ENCODE assay signal across 14 cellular contexts in the genomic region with DNA sequence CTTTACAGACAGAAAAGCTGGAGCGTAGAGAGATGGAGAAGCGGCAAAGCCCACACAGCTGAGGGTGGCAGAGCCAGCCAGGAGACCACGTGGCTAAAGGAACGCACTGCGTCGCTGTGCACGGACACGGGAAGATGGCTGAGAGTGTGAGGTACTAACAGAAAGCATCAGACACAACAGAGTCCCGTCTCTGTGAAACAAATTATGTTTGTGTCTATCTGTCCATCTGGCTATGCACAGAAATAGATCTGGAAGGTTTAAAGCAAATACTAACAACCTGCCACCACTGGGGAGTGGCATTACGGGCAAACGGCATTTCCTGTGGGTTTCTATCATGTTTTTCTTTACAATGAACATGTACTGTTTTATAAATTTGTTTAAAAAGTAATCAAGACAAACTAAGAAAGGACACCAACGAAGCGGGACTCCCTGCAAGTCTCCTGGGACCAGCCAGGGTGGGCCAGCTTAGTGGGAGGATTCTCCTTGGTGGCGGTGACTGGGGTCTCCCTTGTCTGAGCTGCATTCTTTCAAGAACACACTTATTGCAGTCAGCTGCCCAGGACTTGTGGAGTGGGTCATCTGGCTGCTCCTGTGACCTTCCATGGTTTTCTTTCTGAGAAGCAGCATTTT.
DNase-seq lines count a peak whose midpoint lies in the region; ATAC-seq and TF ChIP-seq lines count a peak whose summit lies in the region.
"Had no signal": no experiment of that assay in that cellular context is flagged by ENCODE, and none has a peak within 500 bp of the region (broad histone marks: within the 10 kb centered on the region; RNA-seq: fewer than 3 reads in every experiment).

No MANE protein-coding gene starts in this region.

- no peak overlapping the region for H3K27ac Mint-ChIP-seq in T-cell
- H3K27ac Mint-ChIP-seq: CD4-positive, alpha-beta T cell had no signal

- WGBS in tibial nerve, 2 donors, result 77 to 82% methylated on average over 14 of the region's 14 CpGs

- H3K4me3 Mint-ChIP-seq in T-cell, result no peak overlapping the region
- H3K4me3 Mint-ChIP-seq: CD4-positive, alpha-beta T cell had no signal

- H3K27me3 ChIP-seq in muscle layer of colon (ENCODE audit: control insufficient read depth in 1 of 2, insufficient read depth in 2 of 2, low read length in 2 of 2), result no peaks in the 10 kb centered on the region
- no peaks in the 10 kb centered on the region for H3K27me3 ChIP-seq in tibial nerve

- CTCF ChIA-PET in RWPE1 (lab: Yijun Ruan, JAX) (no interaction called here), T-cell (lab: Charles Lee) (no interaction called here)

- peak overlapping the region; percentile 57 for H3K27ac ChIP-seq in RWPE1
- peak overlapping the region; percentile 64 for H3K27ac ChIP-seq in muscle layer of colon (ENCODE audit: low read depth, low read length)
- peak overlapping the region in 3 of 4 donors; percentile 70 to 93 (median 90) for H3K27ac ChIP-seq in tibial nerve
- H3K27ac ChIP-seq: A549, SK-N-MC had no signal

- H3K9me3 Mint-ChIP-seq in T-cell, result no peaks in the 10 kb centered on the region
- H3K9me3 Mint-ChIP-seq: CD4-positive, alpha-beta T cell had no signal

- DNase-seq in NCI-H2029 treated with DMSO at 0.1 percent for 48 hours (lab: John Stamatoyannopoulos, UW) (peak; percentile 53), NCI-H2029 (lab: John Stamatoyannopoulos, UW) (no peak), RWPE1 (ENCODE audit: low spot score) (no peak), tibial nerve (ENCODE audit: low spot score in 2 of 2) (no peak), T-cell (no peak), NCI-H2196 treated with DMSO at 0.1 percent for 48 hours (lab: John Stamatoyannopoulos, UW; ENCODE audit: unreplicated experiment) (no peak), NCI-H2227 treated with DMSO at 0.1 percent for 48 hours (lab: John Stamatoyannopoulos, UW) (no peak)
- DNase-seq: CD4-positive, alpha-beta T cell; NCI-H187; NCI-H2171 treated with DMSO at 0.1 percent for 48 hours; NCI-H526 treated with DMSO at 0.1 percent for 48 hours had no signal

- POLR2A ChIA-PET in RWPE1 (lab: Yijun Ruan, JAX; ENCODE audit: low non-redundant PET), result no interaction called here
- POLR2A ChIA-PET in T-cell (lab: Charles Lee), result no interaction called here

- no peak for TF ChIP-seq EP300 in tibial nerve (IDR thresholded peaks at IDR 0.05)

- H3K36me3 ChIP-seq in muscle layer of colon (ENCODE audit: insufficient read depth, low read length) (peaks cover 78% of the 10 kb centered on the region), tibial nerve (peaks cover 0 to 75% (median 11%) of the 10 kb centered on the region in 3 donors)

- TF ChIP-seq CTCF in RWPE1 (conservative IDR thresholded peaks at IDR 0.05; ENCODE audit: low read depth), result no peak
- TF ChIP-seq CTCF in tibial nerve (IDR thresholded peaks at IDR 0.05), result no peak

- no peak for TF ChIP-seq POLR2A in tibial nerve (IDR thresholded peaks at IDR 0.05)

- H3K4me3 ChIP-seq in muscle layer of colon (ENCODE audit: low read depth in 1 of 2, low read length in 2 of 2) (no peak overlapping the region), tibial nerve (no peak overlapping the region)
- H3K4me3 ChIP-seq: A549, SK-N-MC had no signal

- H3K9ac ChIP-seq in muscle layer of colon (ENCODE audit: low read length), result peak overlapping the region; percentile 16

- no peaks in the 10 kb centered on the region for H3K4me1 Mint-ChIP-seq in T-cell

- H3K9me3 ChIP-seq in muscle layer of colon (ENCODE audit: low read length) (no peaks in the 10 kb centered on the region), tibial nerve (no peaks in the 10 kb centered on the region)
- H3K9me3 ChIP-seq: A549 had no signal

- no peaks in the 10 kb centered on the region for H3K27me3 Mint-ChIP-seq in T-cell
- H3K27me3 Mint-ChIP-seq: CD4-positive, alpha-beta T cell had no signal

- peaks cover 17% of the 10 kb centered on the region for H3K36me3 Mint-ChIP-seq in T-cell

- no peak for ATAC-seq in T-cell (replicated peaks in 1 of 4)

- H3K4me1 ChIP-seq in muscle layer of colon (ENCODE audit: insufficient read depth, low read length) (peaks cover 53% of the 10 kb centered on the region), tibial nerve (peaks cover 0 to 63% (median 26%) of the 10 kb centered on the region in 4 donors)
